11 cellular contexts compared by ENCODE assay signal in genomic region chr6:137494281-137494966, GRCh38. TPM values are rescaled to one million over a fixed set of nuclear protein-coding genes. Genes with fewer than 3 reads are reported as not detected.
DNase-seq lines count a peak whose midpoint lies in the region; ATAC-seq and TF ChIP-seq lines count a peak whose summit lies in the region.
"Had no signal": no experiment of that assay in that cellular context is flagged by ENCODE, and none has a peak within 500 bp of the region (broad histone marks: within the 10 kb centered on the region; RNA-seq: fewer than 3 reads in every experiment).

Gene OLIG3 (minus strand): TSS chr6:137494394. CDS start chr6:137494170, 224 bp downstream.

- H3K27me3 Mint-ChIP-seq in activated T-helper 2 cell treated with anti-CD3 and anti-CD28 coated beads, Interferon-gamma antibody, Interleukin-2, Interleukin-4, amounts not matched to agents 10 μg/mL and 5 μg/mL and 100 μg/mL, durations not matched to agents 14 hours and 24 hours and 36 hours (ENCODE audit: low read depth): peaks cover 93% of the 10 kb centered on the region
- H3K27me3 Mint-ChIP-seq in stimulated activated naive CD8-positive, alpha-beta T cell treated with anti-CD3 and anti-CD28 coated beads, Interleukin-15, amount 100 ng/mL, for 72 hours: peaks cover 96% of the 10 kb centered on the region

- H3K27me3 ChIP-seq in lower lobe of right lung (ENCODE audit: low read depth): peaks cover 99% of the 10 kb centered on the region

- intact Hi-C loops in activated T-helper 2 cell treated with anti-CD3 and anti-CD28 coated beads, Interferon-gamma antibody, Interleukin-2, Interleukin-4, amounts not matched to agents 10 μg/mL and 5 μg/mL and 100 μg/mL, durations not matched to agents 14 hours and 24 hours and 36 hours (cut with micrococcal nuclease): loop anchor here (5.0 kb wide), 1 partner anchor 613 kb away; the partner anchor contains the start of gene PERP
- intact Hi-C loops in lower lobe of right lung (cut with DNase I): no loop called here

- H3K9me3 Mint-ChIP-seq in activated T-helper 2 cell treated with anti-CD3 and anti-CD28 coated beads, Interferon-gamma antibody, Interleukin-2, Interleukin-4, amounts not matched to agents 10 μg/mL and 5 μg/mL and 100 μg/mL, durations not matched to agents 14 hours and 24 hours and 36 hours: peaks cover 4% of the 10 kb centered on the region
- no peaks in the 10 kb centered on the region for H3K9me3 Mint-ChIP-seq in stimulated activated naive CD8-positive, alpha-beta T cell treated with anti-CD3 and anti-CD28 coated beads, Interleukin-15, amount 100 ng/mL, for 72 hours

- H3K27ac Mint-ChIP-seq in activated T-helper 2 cell treated with anti-CD3 and anti-CD28 coated beads, Interferon-gamma antibody, Interleukin-2, Interleukin-4, amounts not matched to agents 10 μg/mL and 5 μg/mL and 100 μg/mL, durations not matched to agents 14 hours and 24 hours and 36 hours: no peak within 1 kb of the TSS
- H3K27ac Mint-ChIP-seq in stimulated activated naive CD8-positive, alpha-beta T cell treated with anti-CD3 and anti-CD28 coated beads, Interleukin-15, amount 100 ng/mL, for 72 hours: peak within 1 kb of the TSS in 1 of 2 donors; percentile 61

- no peaks in the 10 kb centered on the region for H3K9me3 ChIP-seq in lower lobe of right lung
- H3K9me3 ChIP-seq: pancreas had no signal

- no peak within 1 kb of the TSS for H3K27ac ChIP-seq in lower lobe of right lung
- H3K27ac ChIP-seq: pancreas had no signal

- no peaks in the 10 kb centered on the region for H3K36me3 ChIP-seq in lower lobe of right lung
- H3K36me3 ChIP-seq: pancreas had no signal

- TF ChIP-seq CTCF in lower lobe of right lung (IDR thresholded peaks at IDR 0.05): no peak

- H3K36me3 Mint-ChIP-seq in activated T-helper 2 cell treated with anti-CD3 and anti-CD28 coated beads, Interferon-gamma antibody, Interleukin-2, Interleukin-4, amounts not matched to agents 10 μg/mL and 5 μg/mL and 100 μg/mL, durations not matched to agents 14 hours and 24 hours and 36 hours (ENCODE audit: low read depth): peaks cover 4% of the 10 kb centered on the region

- ATAC-seq in lower lobe of right lung (no peak), GM19023 (IDR thresholded peaks at IDR 0.05; ENCODE audit: unreplicated experiment) (no peak), GM21381 (IDR thresholded peaks at IDR 0.05; ENCODE audit: unreplicated experiment) (no peak)
- peak; percentile 53 for ATAC-seq in stimulated activated naive CD8-positive, alpha-beta T cell treated with anti-CD3 and anti-CD28 coated beads, Interleukin-15, amount 100 ng/mL, for 72 hours

- H3K4me1 ChIP-seq in lower lobe of right lung: peaks cover 49% of the 10 kb centered on the region

- peaks cover 42% of the 10 kb centered on the region for H3K4me1 Mint-ChIP-seq in activated T-helper 2 cell treated with anti-CD3 and anti-CD28 coated beads, Interferon-gamma antibody, Interleukin-2, Interleukin-4, amounts not matched to agents 10 μg/mL and 5 μg/mL and 100 μg/mL, durations not matched to agents 14 hours and 24 hours and 36 hours (ENCODE audit: low read depth)
- peaks cover 82% of the 10 kb centered on the region for H3K4me1 Mint-ChIP-seq in stimulated activated naive CD8-positive, alpha-beta T cell treated with anti-CD3 and anti-CD28 coated beads, Interleukin-15, amount 100 ng/mL, for 72 hours

- peak; percentile 70 for DNase-seq in activated CD8-positive, alpha-beta memory T cell treated with anti-CD3 and anti-CD28 coated beads for 24 hours
- no peak for DNase-seq in activated CD8-positive, alpha-beta memory T cell treated with anti-CD3 and anti-CD28 coated beads, Interleukin-2, amount 50 U/mL, for 48 hours
- no peak for DNase-seq in activated T-helper 2 cell treated with anti-CD3 and anti-CD28 coated beads, Interferon-gamma antibody, Interleukin-2, Interleukin-4, amounts not matched to agents 10 μg/mL and 5 μg/mL and 100 μg/mL, durations not matched to agents 14 hours and 24 hours and 36 hours (ENCODE audit: low spot score)
- DNase-seq in lower lobe of right lung: no peak
- peak; percentile 45 to 50 for DNase-seq in stimulated activated naive CD8-positive, alpha-beta T cell treated with anti-CD3 and anti-CD28 coated beads, Interleukin-15, amount 100 ng/mL, for 72 hours
- DNase-seq in HPDE6-E6E7 (ENCODE audit: extremely low spot score): no peak
- DNase-seq: anterior cingulate cortex, NCI-H446 treated with DMSO at 0.1 percent for 48 hours, pancreas had no signal

- peak within 1 kb of the TSS; percentile 30 for H3K4me3 Mint-ChIP-seq in activated T-helper 2 cell treated with anti-CD3 and anti-CD28 coated beads, Interferon-gamma antibody, Interleukin-2, Interleukin-4, amounts not matched to agents 10 μg/mL and 5 μg/mL and 100 μg/mL, durations not matched to agents 14 hours and 24 hours and 36 hours (ENCODE audit: low read depth)
- H3K4me3 Mint-ChIP-seq in stimulated activated naive CD8-positive, alpha-beta T cell treated with anti-CD3 and anti-CD28 coated beads, Interleukin-15, amount 100 ng/mL, for 72 hours: peak within 1 kb of the TSS; percentile 77 to 86

- H3K4me3 ChIP-seq in lower lobe of right lung: peak within 1 kb of the TSS; percentile 23

RNA-seq across cellular contexts. Expression of gene OLIG3, which starts in this region (rescaled TPM):
- total RNA-seq in activated T-helper 2 cell treated with anti-CD3 and anti-CD28 coated beads, Interferon-gamma antibody, Interleukin-2, Interleukin-4, amounts not matched to agents 10 μg/mL and 5 μg/mL and 100 μg/mL, durations not matched to agents 14 hours and 24 hours and 36 hours: not detected in 2 replicates
- not detected for total RNA-seq in lower lobe of right lung

Comparison
In these comparisons a context has a peak if more than half of its experiments do, and no peak if none do; other contexts are left out.
1. DNase-seq: peak in activated CD8-positive, alpha-beta memory T cell treated with anti-CD3 and anti-CD28 coated beads for 24 hours (single experiment) and stimulated activated naive CD8-positive, alpha-beta T cell treated with anti-CD3 and anti-CD28 coated beads, Interleukin-15, amount 100 ng/mL, for 72 hours (2 of 2); none in activated CD8-positive, alpha-beta memory T cell treated with anti-CD3 and anti-CD28 coated beads, Interleukin-2, amount 50 U/mL, for 48 hours (single experiment), activated T-helper 2 cell treated with anti-CD3 and anti-CD28 coated beads, Interferon-gamma antibody, Interleukin-2, Interleukin-4, amounts not matched to agents 10 μg/mL and 5 μg/mL and 100 μg/mL, durations not matched to agents 14 hours and 24 hours and 36 hours (single experiment), lower lobe of right lung (single experiment) and HPDE6-E6E7 (single experiment).